8 cellular contexts compared by ENCODE assay signal in genomic region chr2:174697267-174697666, GRCh38.
A peak's percentile ranks its signal among the peaks of the same experiment; 100 is the strongest.
DNase-seq lines count a peak whose midpoint lies in the region; ATAC-seq and TF ChIP-seq lines count a peak whose summit lies in the region.

No MANE protein-coding gene starts in this region.

- BruUV-seq in OCI-LY7 (replicated peaks; lab: Mats Ljungman, UMichigan) = no TSS peak

- no peaks in the 10 kb centered on the region for H3K36me3 Mint-ChIP-seq in activated T-cell treated with anti-CD3 and anti-CD28 coated beads, Interleukin-2, amount 50 U/mL, for 24 hours (ENCODE audit: low read depth)

- no peak overlapping the region for H3K4me2 ChIP-seq in DND-41 (ENCODE audit: insufficient read depth, low read length)
- no peak overlapping the region for H3K4me2 ChIP-seq in OCI-LY7 (ENCODE audit: low read length)

- no peaks in the 10 kb centered on the region for H3K9me2 ChIP-seq in OCI-LY7 (ENCODE audit: insufficient read depth, low read length)

- H3K36me3 ChIP-seq in DND-41 (ENCODE audit: insufficient read depth, low read length) (no peaks in the 10 kb centered on the region), OCI-LY7 (ENCODE audit: insufficient read depth, low read length) (no peaks in the 10 kb centered on the region)

- H3K4me1 Mint-ChIP-seq in activated T-cell treated with anti-CD3 and anti-CD28 coated beads, Interleukin-2, amount 50 U/mL, for 24 hours (ENCODE audit: low read depth) = peaks cover 2% of the 10 kb centered on the region

- no peak overlapping the region for H3K4me3 Mint-ChIP-seq in activated T-cell treated with anti-CD3 and anti-CD28 coated beads, Interleukin-2, amount 50 U/mL, for 24 hours

- POLR2A ChIA-PET in OCI-LY7 (lab: Charles Lee) = interaction anchor here (0.9 to 1.2 kb wide), 3 partner anchors 11 to 220 kb away, joined by 3 read pairs; no protein-coding TSS in a partner anchor

- DNase-seq in DND-41 (peak; percentile 72), OCI-LY7 (ENCODE audit: low spot score) (peak; percentile 66), fibroblast of mammary gland (ENCODE audit: low read depth) (peak; percentile 60), nucleus accumbens (lab: John Stamatoyannopoulos, UW) (peak in 44 of 56 donors; percentile 3 to 79 (median 34)), OCI-M2 (lab: John Stamatoyannopoulos, UW; ENCODE audit: unreplicated experiment) (no peak)
- peak; percentile 66 for DNase-seq in activated T-cell treated with anti-CD3 and anti-CD28 coated beads, Interleukin-2, amount 50 U/mL, for 24 hours

- no peaks in the 10 kb centered on the region for H3K27me3 Mint-ChIP-seq in activated T-cell treated with anti-CD3 and anti-CD28 coated beads, Interleukin-2, amount 50 U/mL, for 24 hours

- H3K4me3 ChIP-seq in DND-41 (ENCODE audit: low read depth in 1 of 2, low read length in 2 of 2) = no peak overlapping the region
- H3K4me3 ChIP-seq in OCI-LY7 (ENCODE audit: low read depth, low read length, poor library complexity, severe bottlenecking) = no peak overlapping the region
- no peak overlapping the region for H3K4me3 ChIP-seq in fibroblast of mammary gland (ENCODE audit: control insufficient read depth, low read depth, low read length)

- H3K27ac Mint-ChIP-seq in activated T-cell treated with anti-CD3 and anti-CD28 coated beads, Interleukin-2, amount 50 U/mL, for 24 hours = no peak overlapping the region

- intact Hi-C loops in OCI-LY7 (cut with micrococcal nuclease; ENCODE audit: unreplicated experiment) = no loop called here

- peak; percentile 95 for ATAC-seq in DND-41 (ENCODE audit: insufficient read depth, low read depth)
- ATAC-seq in GM21367 (IDR thresholded peaks at IDR 0.05; ENCODE audit: unreplicated experiment) = peak; percentile 93
- peak; percentile 90 for ATAC-seq in HG03571 (IDR thresholded peaks at IDR 0.05; ENCODE audit: unreplicated experiment)

- H4K20me1 ChIP-seq in DND-41 (ENCODE audit: insufficient read depth, low read length) (no peaks in the 10 kb centered on the region), OCI-LY7 (ENCODE audit: insufficient read depth, low read length) (no peaks in the 10 kb centered on the region)

- H3K4me1 ChIP-seq in DND-41 (ENCODE audit: insufficient read depth, low read length) (no peaks in the 10 kb centered on the region), OCI-LY7 (ENCODE audit: insufficient read depth, low read length, poor library complexity, severe bottlenecking) (no peaks in the 10 kb centered on the region)

- H3K9me3 ChIP-seq in DND-41 (ENCODE audit: insufficient read depth, low read length, severe bottlenecking) (peaks cover 8% of the 10 kb centered on the region), OCI-LY7 (ENCODE audit: low read length) (no peaks in the 10 kb centered on the region)

- H3K27ac ChIP-seq in DND-41 (ENCODE audit: low read length) = no peak overlapping the region
- H3K27ac ChIP-seq in OCI-LY7 (ENCODE audit: low read depth, low read length, poor library complexity, severe bottlenecking) = no peak overlapping the region

- peak overlapping the region; percentile 14; the same call in 1 of the 2 replicates for H2AFZ ChIP-seq in DND-41 (ENCODE audit: low read depth, low read length)
- H2AFZ ChIP-seq in OCI-LY7 (ENCODE audit: low read length) = no peak overlapping the region

- H3K9ac ChIP-seq in DND-41 (ENCODE audit: low read depth, low read length) = no peak overlapping the region

- no peaks in the 10 kb centered on the region for H3K9me3 Mint-ChIP-seq in activated T-cell treated with anti-CD3 and anti-CD28 coated beads, Interleukin-2, amount 50 U/mL, for 24 hours

- H3K79me2 ChIP-seq in DND-41 (ENCODE audit: insufficient read depth, low read length) (no peaks in the 10 kb centered on the region), OCI-LY7 (ENCODE audit: insufficient read depth, low read depth, low read length) (no peaks in the 10 kb centered on the region)

- H3K27me3 ChIP-seq in DND-41 (ENCODE audit: insufficient read depth, low read length, poor library complexity) = peaks cover 8% of the 10 kb centered on the region

- TF ChIP-seq CTCF in DND-41 (IDR thresholded peaks at IDR 0.05; ENCODE audit: borderline replicate concordance, extremely low read depth, low read length, poor library complexity, severe bottlenecking) (peak; percentile 89), OCI-LY7 (conservative IDR thresholded peaks at IDR 0.05; ENCODE audit: low read length) (peak; percentile 90), fibroblast of mammary gland (conservative IDR thresholded peaks at IDR 0.05; ENCODE audit: control insufficient read depth, insufficient read depth, low read depth, low read length) (peak; percentile 93)

- CTCF ChIA-PET in OCI-LY7 (lab: Charles Lee; ENCODE audit: unreplicated experiment) = interaction anchor here (1.1 to 1.2 kb wide), 2 partner anchors 67 to 234 kb away, joined by 3 read pairs; partner anchors contain the start of gene CHRNA1
